Comparison of ENCODE assay signal across 25 cellular contexts in genomic region chr13:51639171-51639570, GRCh38. TPM values are rescaled to one million over a fixed set of nuclear protein-coding genes. Genes with fewer than 3 reads are reported as not detected.
A peak's percentile ranks its signal among the peaks of the same experiment; 100 is the strongest.
DNase-seq lines count a peak whose midpoint lies in the region; ATAC-seq and TF ChIP-seq lines count a peak whose summit lies in the region.
"Had no signal": no experiment of that assay in that cellular context is flagged by ENCODE, and none has a peak within 500 bp of the region (broad histone marks: within the 10 kb centered on the region; RNA-seq: fewer than 3 reads in every experiment).

No MANE protein-coding gene starts in this region.

- H2BK20ac ChIP-seq in IMR-90 (ENCODE audit: low read depth, low read length): no peak overlapping the region

- no peak overlapping the region for H4K5ac ChIP-seq in IMR-90 (ENCODE audit: low read depth, low read length)

- no peak overlapping the region for H3K18ac ChIP-seq in IMR-90 (ENCODE audit: low read depth, low read length)

- peaks cover 10% of the 10 kb centered on the region for H3K9me1 ChIP-seq in IMR-90 (ENCODE audit: insufficient read depth, low read length)

- no peak overlapping the region for H3K56ac ChIP-seq in IMR-90 (ENCODE audit: extremely low read depth, insufficient read depth, low read length)

- no peak overlapping the region for H4K8ac ChIP-seq in IMR-90 (ENCODE audit: low read depth in 2 of 2, low read length in 2 of 2)

- TF ChIP-seq CTCF in IMR-90 (conservative IDR thresholded peaks at IDR 0.05; ENCODE audit: low read depth, low read length) (no peak), progenitor cell of endocrine pancreas (IDR thresholded peaks at IDR 0.05; ENCODE audit: unreplicated experiment) (no peak)

- H3K27me3 ChIP-seq in IMR-90 (ENCODE audit: control insufficient read depth, insufficient read depth, low read length): no peaks in the 10 kb centered on the region
- H3K27me3 ChIP-seq: brain microvascular endothelial cell, esophagus squamous epithelium, testis, vagina had no signal

- no peak overlapping the region for H3K27ac ChIP-seq in IMR-90 (ENCODE audit: insufficient read depth, low read length)
- peak overlapping the region; percentile 13 for H3K27ac ChIP-seq in cingulate gyrus (ENCODE audit: low read depth, low read length)
- H3K27ac ChIP-seq: brain microvascular endothelial cell, esophagus squamous epithelium, vagina had no signal

- no peak for TF ChIP-seq RAD21 in IMR-90 (IDR thresholded peaks at IDR 0.05; ENCODE audit: low read length)

- no peak overlapping the region for H3K4me3 ChIP-seq in IMR-90 (ENCODE audit: insufficient read depth, low read depth, low read length)
- H3K4me3 ChIP-seq: esophagus squamous epithelium, testis, vagina had no signal

- H3K23ac ChIP-seq in IMR-90 (ENCODE audit: low read depth, low read length): no peak overlapping the region

- no peak overlapping the region for H2AK9ac ChIP-seq in IMR-90 (replicated peaks; ENCODE audit: low read depth, low read length, poor library complexity)

- H2BK15ac ChIP-seq in IMR-90 (ENCODE audit: low read depth, low read length): no peak overlapping the region

- H3K4ac ChIP-seq in IMR-90 (ENCODE audit: low read depth, low read length): no peak overlapping the region

- no peak for ATAC-seq in IMR-90 (ENCODE audit: low read depth)
- ATAC-seq in GM18505 (IDR thresholded peaks at IDR 0.05; ENCODE audit: unreplicated experiment): no peak
- ATAC-seq in HG02571 (IDR thresholded peaks at IDR 0.05; ENCODE audit: unreplicated experiment): no peak
- ATAC-seq: left lobe of liver; natural killer cell treated with Interleukin-12 subunit alpha and Interleukin-12 subunit beta and Interleukin-15 and Interleukin-18, amount 100 ng/mL, for 72 hours had no signal

- H3K36me3 Mint-ChIP-seq in progenitor cell of endocrine pancreas (ENCODE audit: insufficient read depth): peaks cover 2% of the 10 kb centered on the region
- H3K36me3 Mint-ChIP-seq in activated T-helper 1 cell treated with anti-CD3 and anti-CD28 coated beads, Interleukin-12 subunit alpha, Interleukin-12 subunit beta, Interleukin-2, Interleukin-4 antibody, amounts not matched to agents 30 ng/mL and 10 ng/mL and 1 ng/mL, durations not matched to agents 14 hours and 24 hours and 36 hours (ENCODE audit: low read depth): peaks cover 1% of the 10 kb centered on the region
- H3K36me3 Mint-ChIP-seq: natural killer cell treated with Interleukin-12 subunit alpha and Interleukin-12 subunit beta and Interleukin-15 and Interleukin-18, amount 100 ng/mL, for 72 hours had no signal

- no peak overlapping the region for H3K14ac ChIP-seq in IMR-90 (replicated peaks; ENCODE audit: low read depth, low read length)

- no peaks in the 10 kb centered on the region for H3K36me3 ChIP-seq in IMR-90 (ENCODE audit: control insufficient read depth, insufficient read depth, low read length)
- H3K36me3 ChIP-seq: brain microvascular endothelial cell, esophagus squamous epithelium, vagina had no signal

- DNase-seq in IMR-90 (peak; percentile 11), lung microvascular endothelial cell (ENCODE audit: low read depth in 2 of 2) (peak; percentile 14 to 40), progenitor cell of endocrine pancreas (ENCODE audit: low spot score, unreplicated experiment) (no peak)
- DNase-seq in activated T-helper 1 cell treated with anti-CD3 and anti-CD28 coated beads, Interleukin-12 subunit alpha, Interleukin-12 subunit beta, Interleukin-2, Interleukin-4 antibody, amounts not matched to agents 30 ng/mL and 10 ng/mL and 1 ng/mL, durations not matched to agents 14 hours and 24 hours and 36 hours (ENCODE audit: low spot score): no peak
- DNase-seq: activated CD4-positive, alpha-beta memory T cell treated with anti-CD3 and anti-CD28 coated beads, Interleukin-2, amount 10 ng/mL, durations not matched to agents 7 days and 5 days; activated CD4-positive, CD25-positive, alpha-beta regulatory T cell; activated effector memory CD4-positive, alpha-beta T cell treated with anti-CD3 and anti-CD28 coated beads, Interleukin-2, amount 50 U/mL, for 16 hours; brain microvascular endothelial cell; CD4-positive, alpha-beta memory T cell; effector memory CD4-positive, alpha-beta T cell; esophagus squamous epithelium; GF-D8; NCI-H1105; NCI-H2029 treated with DMSO at 0.1 percent for 48 hours; NCI-H510A; NK-92 treated with Interleukin-12 subunit alpha and Interleukin-12 subunit beta, amount 100 ng/mL, for 24 hours; posterior cingulate gyrus; testis had no signal

- BruUV-seq in IMR-90 (replicated peaks; lab: Mats Ljungman, UMichigan): no TSS peak

- CTCF ChIA-PET in IMR-90 (lab: Yijun Ruan, JAX): no interaction called here

- TF ChIP-seq POLR2A in IMR-90 (IDR thresholded peaks at IDR 0.05; ENCODE audit: low read depth, low read length) (no peak), GM18505 (IDR thresholded peaks at IDR 0.05; ENCODE audit: borderline replicate concordance, extremely low read depth, insufficient read depth, insufficient read length) (no peak)

- dilution Hi-C loops in IMR-90 (cut with HindIII; ENCODE audit: low sequenced_read_pairs, unreplicated experiment): no loop called here

- in situ Hi-C loops in IMR-90 (cut with MboI; ENCODE audit: low sequenced_read_pairs): no loop called here

- peaks cover 5% of the 10 kb centered on the region; the same call in 1 of the 2 replicates for H4K20me1 ChIP-seq in IMR-90 (ENCODE audit: insufficient read depth, low read length)

- no peak overlapping the region for H2AFZ ChIP-seq in IMR-90 (replicated peaks; ENCODE audit: low read length, poor library complexity)

- peaks cover 41% of the 10 kb centered on the region for H3K4me1 Mint-ChIP-seq in progenitor cell of endocrine pancreas (ENCODE audit: low read depth)
- peaks cover 39% of the 10 kb centered on the region for H3K4me1 Mint-ChIP-seq in activated T-helper 1 cell treated with anti-CD3 and anti-CD28 coated beads, Interleukin-12 subunit alpha, Interleukin-12 subunit beta, Interleukin-2, Interleukin-4 antibody, amounts not matched to agents 30 ng/mL and 10 ng/mL and 1 ng/mL, durations not matched to agents 14 hours and 24 hours and 36 hours (ENCODE audit: low read depth)

- H2AK5ac ChIP-seq in IMR-90 (ENCODE audit: low read depth, low read length): no peak overlapping the region

- H3K9me3 Mint-ChIP-seq in progenitor cell of endocrine pancreas (ENCODE audit: low read depth): no peaks in the 10 kb centered on the region
- no peaks in the 10 kb centered on the region for H3K9me3 Mint-ChIP-seq in activated T-helper 1 cell treated with anti-CD3 and anti-CD28 coated beads, Interleukin-12 subunit alpha, Interleukin-12 subunit beta, Interleukin-2, Interleukin-4 antibody, amounts not matched to agents 30 ng/mL and 10 ng/mL and 1 ng/mL, durations not matched to agents 14 hours and 24 hours and 36 hours
- H3K9me3 Mint-ChIP-seq: CD4-positive, alpha-beta memory T cell; mesothelial cell of epicardium; natural killer cell treated with Interleukin-12 subunit alpha and Interleukin-12 subunit beta and Interleukin-15 and Interleukin-18, amount 100 ng/mL, for 72 hours had no signal

- no peak overlapping the region for H2BK5ac ChIP-seq in IMR-90 (ENCODE audit: low read depth, low read length, poor library complexity, severe bottlenecking)

- H3K9me3 ChIP-seq in IMR-90 (ENCODE audit: control insufficient read depth, insufficient read depth, low read length): no peaks in the 10 kb centered on the region
- H3K9me3 ChIP-seq: esophagus squamous epithelium, testis, vagina had no signal

- H3K4me2 ChIP-seq in IMR-90 (ENCODE audit: low read depth, low read length): no peak overlapping the region; the same call in 1 of the 2 replicates

- H3K4me3 Mint-ChIP-seq in progenitor cell of endocrine pancreas (ENCODE audit: low read depth): no peak overlapping the region
- no peak overlapping the region for H3K4me3 Mint-ChIP-seq in activated T-helper 1 cell treated with anti-CD3 and anti-CD28 coated beads, Interleukin-12 subunit alpha, Interleukin-12 subunit beta, Interleukin-2, Interleukin-4 antibody, amounts not matched to agents 30 ng/mL and 10 ng/mL and 1 ng/mL, durations not matched to agents 14 hours and 24 hours and 36 hours
- H3K4me3 Mint-ChIP-seq: activated CD4-positive, alpha-beta memory T cell treated with anti-CD3 and anti-CD28 coated beads, Interleukin-2, amount 10 ng/mL, durations not matched to agents 7 days and 5 days; CD4-positive, alpha-beta memory T cell; mesothelial cell of epicardium; natural killer cell treated with Interleukin-12 subunit alpha and Interleukin-12 subunit beta and Interleukin-15 and Interleukin-18, amount 100 ng/mL, for 72 hours had no signal

- no peak overlapping the region for H4K91ac ChIP-seq in IMR-90 (ENCODE audit: insufficient read depth, low read depth, low read length)

- H3K79me1 ChIP-seq in IMR-90 (ENCODE audit: low read depth in 1 of 2, low read length in 2 of 2): peaks cover 14 to 48% of the 10 kb centered on the region in 2 experiments

- no CpG with 5 or more reads among the region's 1 CpG for WGBS in IMR-90 (ENCODE audit: extremely low coverage in 2 of 2, insufficient read length in 1 of 2), 2 experiments

- intact Hi-C loops in IMR-90 (cut with micrococcal nuclease): no loop called here
- intact Hi-C loops in activated T-helper 1 cell treated with anti-CD3 and anti-CD28 coated beads, Interleukin-12 subunit alpha, Interleukin-12 subunit beta, Interleukin-2, Interleukin-4 antibody, amounts not matched to agents 30 ng/mL and 10 ng/mL and 1 ng/mL, durations not matched to agents 14 hours and 24 hours and 36 hours (cut with micrococcal nuclease): no loop called here

- H2BK120ac ChIP-seq in IMR-90 (ENCODE audit: low read depth, low read length): no peak overlapping the region

- no peaks in the 10 kb centered on the region for H3K27me3 Mint-ChIP-seq in progenitor cell of endocrine pancreas
- H3K27me3 Mint-ChIP-seq in activated T-helper 1 cell treated with anti-CD3 and anti-CD28 coated beads, Interleukin-12 subunit alpha, Interleukin-12 subunit beta, Interleukin-2, Interleukin-4 antibody, amounts not matched to agents 30 ng/mL and 10 ng/mL and 1 ng/mL, durations not matched to agents 14 hours and 24 hours and 36 hours (ENCODE audit: insufficient read depth): no peaks in the 10 kb centered on the region
- H3K27me3 Mint-ChIP-seq: activated CD4-positive, alpha-beta memory T cell treated with anti-CD3 and anti-CD28 coated beads, Interleukin-2, amount 10 ng/mL, durations not matched to agents 7 days and 5 days; CD4-positive, alpha-beta memory T cell; natural killer cell treated with Interleukin-12 subunit alpha and Interleukin-12 subunit beta and Interleukin-15 and Interleukin-18, amount 100 ng/mL, for 72 hours had no signal

- H3K9ac ChIP-seq in IMR-90 (ENCODE audit: low read depth, low read length): no peak overlapping the region

- POLR2A ChIA-PET in IMR-90 (lab: Charles Lee; ENCODE audit: unreplicated experiment): no interaction called here

- peaks cover 7% of the 10 kb centered on the region for H3K4me1 ChIP-seq in IMR-90 (ENCODE audit: control insufficient read depth, insufficient read depth, low read length)

- H3K27ac Mint-ChIP-seq in progenitor cell of endocrine pancreas: no peak overlapping the region
- H3K27ac Mint-ChIP-seq in activated T-helper 1 cell treated with anti-CD3 and anti-CD28 coated beads, Interleukin-12 subunit alpha, Interleukin-12 subunit beta, Interleukin-2, Interleukin-4 antibody, amounts not matched to agents 30 ng/mL and 10 ng/mL and 1 ng/mL, durations not matched to agents 14 hours and 24 hours and 36 hours: no peak overlapping the region
- H3K27ac Mint-ChIP-seq: activated CD4-positive, alpha-beta memory T cell treated with anti-CD3 and anti-CD28 coated beads, Interleukin-2, amount 10 ng/mL, durations not matched to agents 7 days and 5 days; mesothelial cell of epicardium; natural killer cell treated with Interleukin-12 subunit alpha and Interleukin-12 subunit beta and Interleukin-15 and Interleukin-18, amount 100 ng/mL, for 72 hours had no signal

RNA-seq across cellular contexts. Expression of gene WDFY2, which starts 54.9 kb away (rescaled TPM):
- total RNA-seq in IMR-90 (2012; rRNA removed) (4.3 and 6.7 TPM in 2 replicates), lung microvascular endothelial cell (2.6 and 4.4 TPM in 2 replicates), progenitor cell of endocrine pancreas (17.2 and 18.0 TPM in 2 replicates)
- polyA plus RNA-seq in IMR-90 (2012; rRNA removed): 4.3 and 5.4 TPM in 2 replicates
- 1.5 and 1.8 TPM in 2 replicates for polyA plus RNA-seq in IMR-90 (2012; cell fraction: cytosol; rRNA removed)
- polyA plus RNA-seq in IMR-90 (2012; cell fraction: nucleus; rRNA removed; ENCODE audit: low replicate concordance): 10.1 and 27.3 TPM in 2 replicates
- 7.5 and 11.4 TPM in 2 replicates for total RNA-seq in activated T-helper 1 cell treated with anti-CD3 and anti-CD28 coated beads, Interleukin-12 subunit alpha, Interleukin-12 subunit beta, Interleukin-2, Interleukin-4 antibody, amounts not matched to agents 30 ng/mL and 10 ng/mL and 1 ng/mL, durations not matched to agents 14 hours and 24 hours and 36 hours

Comparison
In these comparisons a context has a peak if more than half of its experiments do, and no peak if none do; other contexts are left out.
1. DNase-seq: peak in IMR-90 (single experiment) and lung microvascular endothelial cell (2 of 2); none in progenitor cell of endocrine pancreas (single experiment) and activated T-helper 1 cell treated with anti-CD3 and anti-CD28 coated beads, Interleukin-12 subunit alpha, Interleukin-12 subunit beta, Interleukin-2, Interleukin-4 antibody, amounts not matched to agents 30 ng/mL and 10 ng/mL and 1 ng/mL, durations not matched to agents 14 hours and 24 hours and 36 hours (single experiment).